Comparison of ENCODE assay signal across 8 cellular contexts in genomic region chr1:205210876-205211838, GRCh38. TPM values are rescaled to one million over a fixed set of nuclear protein-coding genes. Genes with fewer than 3 reads are reported as not detected.
DNase-seq lines count a peak whose midpoint lies in the region; ATAC-seq and TF ChIP-seq lines count a peak whose summit lies in the region.

Gene DSTYK (minus strand): TSS chr1:205211702. CDS start chr1:205211535, 167 bp downstream.

- H3K79me2 ChIP-seq in Loucy (ENCODE audit: insufficient read depth, low read length): peaks cover 38% of the 10 kb centered on the region

- peak within 1 kb of the TSS; percentile 93 for H2AFZ ChIP-seq in Loucy (ENCODE audit: low read length)

- no peaks in the 10 kb centered on the region for H3K36me3 ChIP-seq in Loucy (ENCODE audit: insufficient read depth, low read length)

- ATAC-seq in natural killer cell treated with Interleukin-12 subunit alpha and Interleukin-12 subunit beta and Interleukin-15 and Interleukin-18, amount 100 ng/mL, for 72 hours: peak; percentile 94 to 95

- peak within 1 kb of the TSS; percentile 86 for H3K4me2 ChIP-seq in Loucy (ENCODE audit: low read depth, low read length, poor library complexity, severe bottlenecking)

- H3K27me3 ChIP-seq in Loucy (ENCODE audit: insufficient read depth, low read length, poor library complexity, severe bottlenecking): no peaks in the 10 kb centered on the region

- H3K27ac Mint-ChIP-seq in natural killer cell treated with Interleukin-12 subunit alpha and Interleukin-12 subunit beta and Interleukin-15 and Interleukin-18, amount 100 ng/mL, for 72 hours: peak within 1 kb of the TSS; percentile 77 to 83

- H3K4me1 ChIP-seq in Loucy (ENCODE audit: insufficient read depth, low read length, poor library complexity, severe bottlenecking): peaks cover 30% of the 10 kb centered on the region

- no peaks in the 10 kb centered on the region for H3K9me2 ChIP-seq in Loucy (replicated peaks; ENCODE audit: low read depth, low read length)

- H4K20me1 ChIP-seq in Loucy (ENCODE audit: insufficient read depth, low read length, poor library complexity, severe bottlenecking): peaks cover 8% of the 10 kb centered on the region

- H3K9me3 Mint-ChIP-seq in natural killer cell treated with Interleukin-12 subunit alpha and Interleukin-12 subunit beta and Interleukin-15 and Interleukin-18, amount 100 ng/mL, for 72 hours: no peaks in the 10 kb centered on the region

- peaks cover 0 to 2% of the 10 kb centered on the region in 2 donors for H3K27me3 Mint-ChIP-seq in natural killer cell treated with Interleukin-12 subunit alpha and Interleukin-12 subunit beta and Interleukin-15 and Interleukin-18, amount 100 ng/mL, for 72 hours

- peaks cover 27 to 34% of the 10 kb centered on the region in 2 donors for H3K4me1 Mint-ChIP-seq in natural killer cell treated with Interleukin-12 subunit alpha and Interleukin-12 subunit beta and Interleukin-15 and Interleukin-18, amount 100 ng/mL, for 72 hours (ENCODE audit: low read depth in 2 of 2)

- no peaks in the 10 kb centered on the region for H3K9me3 ChIP-seq in Loucy (ENCODE audit: insufficient read depth, low read depth, low read length)

- peak within 1 kb of the TSS; percentile 94 for H3K4me3 Mint-ChIP-seq in natural killer cell treated with Interleukin-12 subunit alpha and Interleukin-12 subunit beta and Interleukin-15 and Interleukin-18, amount 100 ng/mL, for 72 hours

- TF ChIP-seq CTCF in Loucy (conservative IDR thresholded peaks at IDR 0.05; ENCODE audit: low read length) (no peak), fibroblast of pulmonary artery (IDR thresholded peaks at IDR 0.05; ENCODE audit: low read length, missing control alignments) (no peak)

- H3K9ac ChIP-seq in Loucy (ENCODE audit: low read depth, low read length, poor library complexity, severe bottlenecking): peak within 1 kb of the TSS; percentile 82

- peaks cover 7% of the 10 kb centered on the region for H3K36me3 Mint-ChIP-seq in natural killer cell treated with Interleukin-12 subunit alpha and Interleukin-12 subunit beta and Interleukin-15 and Interleukin-18, amount 100 ng/mL, for 72 hours

- peak; percentile 96 for DNase-seq in EH (ENCODE audit: low read depth)
- DNase-seq in H4 (ENCODE audit: low spot score): peak; percentile 93
- peak; percentile 89 to 91 for DNase-seq in SHP77 (lab: John Stamatoyannopoulos, UW)
- DNase-seq in activated effector memory CD4-positive, alpha-beta T cell treated with Interleukin-2 at 50 U/mL for 16 hours: peak; percentile 86
- peak; percentile 98 for DNase-seq in fibroblast of pulmonary artery (ENCODE audit: low read depth)
- peak; percentile 93 for DNase-seq in natural killer cell treated with Interleukin-12 subunit alpha and Interleukin-12 subunit beta and Interleukin-15 and Interleukin-18, amount 100 ng/mL, for 72 hours (ENCODE audit: low spot score)
- peak; percentile 89 for DNase-seq in stimulated activated naive CD4-positive, alpha-beta T cell treated with Interleukin-2 at 50 U/mL for 16 hours (lab: John Stamatoyannopoulos, UW)

- no peaks in the 10 kb centered on the region for H3F3A ChIP-seq in Loucy (ENCODE audit: low read depth)

- H3K4me3 ChIP-seq in Loucy (ENCODE audit: low read length, poor library complexity, severe bottlenecking): peak within 1 kb of the TSS; percentile 88
- H3K4me3 ChIP-seq in fibroblast of pulmonary artery (replicated peaks; ENCODE audit: low read depth, low read length): peak within 1 kb of the TSS; percentile 89

RNA-seq across cellular contexts. Expression of gene DSTYK, which starts in this region (rescaled TPM):
- 5.1 and 5.8 TPM in 2 replicates for total RNA-seq in H4 (2014; rRNA removed; shearing (Covaris generic))
- 10 to 100 TPM; 15.8 to 31.6 TPM for total RNA-seq in natural killer cell treated with Interleukin-12 subunit alpha and Interleukin-12 subunit beta and Interleukin-15 and Interleukin-18, amount 100 ng/mL, for 72 hours

Comparison
In these comparisons a context has a peak if more than half of its experiments do, and no peak if none do; other contexts are left out.
1. Peak in every context shown above with its lines: DNase-seq, ATAC-seq and H3K4me3 ChIP-seq.